In genomic region chr18:63829886-63830285, GRCh38 we compare ENCODE assay signal across 23 cellular contexts. TPM values are rescaled to one million over a fixed set of nuclear protein-coding genes. Genes with fewer than 3 reads are reported as not detected.
A peak's percentile ranks its signal among the peaks of the same experiment; 100 is the strongest.
DNase-seq lines count a peak whose midpoint lies in the region; ATAC-seq and TF ChIP-seq lines count a peak whose summit lies in the region.
"Had no signal": no experiment of that assay in that cellular context is flagged by ENCODE, and none has a peak within 500 bp of the region (broad histone marks: within the 10 kb centered on the region; RNA-seq: fewer than 3 reads in every experiment).

No MANE protein-coding gene starts in this region.

- H2AFZ ChIP-seq in mammary epithelial cell (ENCODE audit: low read depth, low read length) = no peak overlapping the region
- no peak overlapping the region for H2AFZ ChIP-seq in smooth muscle cell (ENCODE audit: low read depth)

- CTCF ChIA-PET in mammary epithelial cell (lab: Charles Lee; ENCODE audit: low non-redundant PET) = no interaction called here
- CTCF ChIA-PET in MCF 10A (lab: Yijun Ruan, JAX) = interaction anchor here (0.6 kb wide), 2 partner anchors 45 to 448 kb away, joined by 3 to 4 read pairs; no protein-coding TSS in a partner anchor

- H3K27ac ChIP-seq in mammary epithelial cell (ENCODE audit: insufficient read depth, low read depth, low read length) (peak overlapping the region; percentile 79), RWPE2 (ENCODE audit: poor library complexity, severe bottlenecking) (peak overlapping the region; percentile 73), epithelial cell of prostate (peak overlapping the region; percentile 62), smooth muscle cell (ENCODE audit: low read depth) (peak overlapping the region; percentile 71)
- H3K27ac ChIP-seq: 22Rv1, BLaER1, HL-60, SJCRH30 had no signal

- ATAC-seq in RWPE2 (ENCODE audit: low read depth) = no peak
- no peak for ATAC-seq in GM21619 (IDR thresholded peaks at IDR 0.05; ENCODE audit: unreplicated experiment)
- ATAC-seq: Right ventricle myocardium inferior had no signal

- H3K4me1 ChIP-seq in mammary epithelial cell (ENCODE audit: insufficient read depth, low read length) = peaks cover 41% of the 10 kb centered on the region
- peaks cover 28% of the 10 kb centered on the region for H3K4me1 ChIP-seq in RWPE2 (ENCODE audit: insufficient read depth, poor library complexity, severe bottlenecking)
- H3K4me1 ChIP-seq in smooth muscle cell (ENCODE audit: low read depth) = no peaks in the 10 kb centered on the region
- H3K4me1 ChIP-seq: SJCRH30 had no signal

- H3K9me3 Mint-ChIP-seq in MCF 10A (ENCODE audit: unreplicated experiment) = no peaks in the 10 kb centered on the region
- H3K9me3 Mint-ChIP-seq: CD4-positive, CD25-positive, alpha-beta regulatory T cell had no signal

- H3K9me3 ChIP-seq in mammary epithelial cell (replicated peaks; ENCODE audit: insufficient read depth, low read length) (no peaks in the 10 kb centered on the region), RWPE2 (ENCODE audit: severe bottlenecking) (no peaks in the 10 kb centered on the region), smooth muscle cell (replicated peaks; ENCODE audit: low read depth) (no peaks in the 10 kb centered on the region)
- H3K9me3 ChIP-seq: BLaER1, SJCRH30 had no signal

- no peaks in the 10 kb centered on the region for H3K36me3 Mint-ChIP-seq in MCF 10A (ENCODE audit: insufficient read depth, unreplicated experiment)
- H3K36me3 Mint-ChIP-seq: CD4-positive, CD25-positive, alpha-beta regulatory T cell had no signal

- peaks cover 28% of the 10 kb centered on the region for H3K4me1 Mint-ChIP-seq in MCF 10A (ENCODE audit: insufficient read depth, unreplicated experiment)

- H3F3A ChIP-seq in smooth muscle cell (ENCODE audit: low read depth) = peaks cover 3% of the 10 kb centered on the region

- dilution Hi-C loops in mammary epithelial cell (cut with HindIII; ENCODE audit: low sequenced_read_pairs) = loop anchor here (25.0 kb wide), 1 partner anchor 318 kb away; no protein-coding TSS in a partner anchor

- intact Hi-C loops in mammary epithelial cell (cut with micrococcal nuclease) (loop anchor here (5.0 kb wide), 1 partner anchor 53 kb away; the partner anchor contains the start of gene SERPINB7), MCF 10A (cut with micrococcal nuclease) (loop anchor here (5.0 kb wide), 1 partner anchor 68 kb away; no protein-coding TSS in a partner anchor)

- TF ChIP-seq CTCF in mammary epithelial cell (conservative IDR thresholded peaks at IDR 0.05 in 1 of 2, IDR thresholded peaks at IDR 0.05 in 1 of 2; ENCODE audit: extremely low read depth in 1 of 2, insufficient read depth in 1 of 2, low read depth in 1 of 2, low read length in 2 of 2) = no peak
- TF ChIP-seq CTCF in MCF 10A (IDR thresholded peaks at IDR 0.05; ENCODE audit: unreplicated experiment) = no peak
- no peak for TF ChIP-seq CTCF in RWPE2 (IDR thresholded peaks at IDR 0.05; ENCODE audit: poor library complexity, severe bottlenecking)
- TF ChIP-seq CTCF in smooth muscle cell (IDR thresholded peaks at IDR 0.05; ENCODE audit: borderline replicate concordance, insufficient read depth, poor library complexity, severe bottlenecking) = no peak

- H3K9ac ChIP-seq in mammary epithelial cell (ENCODE audit: insufficient read depth, low read length) (no peak overlapping the region), smooth muscle cell (ENCODE audit: low read depth) (no peak overlapping the region)
- H3K9ac ChIP-seq: BLaER1 had no signal

- H3K4me3 Mint-ChIP-seq in MCF 10A (ENCODE audit: unreplicated experiment) = no peak overlapping the region
- H3K4me3 Mint-ChIP-seq: CD4-positive, CD25-positive, alpha-beta regulatory T cell had no signal

- BruUV-seq in mammary epithelial cell (replicated peaks; lab: Mats Ljungman, UMichigan) (no TSS peak), MCF 10A (replicated peaks; lab: Mats Ljungman, UMichigan) (no TSS peak)

- H3K4me2 ChIP-seq in mammary epithelial cell (ENCODE audit: insufficient read depth, low read depth, low read length) (peak overlapping the region; percentile 37), smooth muscle cell (no peak overlapping the region)

- POLR2A ChIA-PET in MCF 10A (lab: Yijun Ruan, JAX) = interaction anchor here (1.2 to 1.7 kb wide), 2 partner anchors 10 to 52 kb away, joined by 4 to 6 read pairs; no protein-coding TSS in a partner anchor

- DNase-seq in mammary epithelial cell (no peak), MCF 10A (ENCODE audit: unreplicated experiment) (no peak), RWPE2 (ENCODE audit: low spot score) (no peak), epithelial cell of prostate (ENCODE audit: low read depth, low spot score) (no peak), smooth muscle cell (lab: John Stamatoyannopoulos, UW; ENCODE audit: unreplicated experiment) (no peak), DMS79 treated with DMSO at 0.1 percent for 48 hours (lab: John Stamatoyannopoulos, UW) (no peak), 8988T (no peak)
- DNase-seq: CD4-positive, CD25-positive, alpha-beta regulatory T cell; DMS153; GDM1; NCI-H1092 treated with DMSO at 0.1 percent for 48 hours; NCI-H1436 treated with DMSO at 0.1 percent for 48 hours; NCI-H187 treated with DMSO at 0.1 percent for 48 hours; NCI-H2107; NCI-H524; NCI-H748 treated with DMSO at 0.1 percent for 48 hours; SJCRH30; T-helper 1 cell had no signal

- H4K20me1 ChIP-seq in mammary epithelial cell (ENCODE audit: insufficient read depth, low read length) (no peaks in the 10 kb centered on the region), smooth muscle cell (ENCODE audit: low read depth) (no peaks in the 10 kb centered on the region)
- H4K20me1 ChIP-seq: BLaER1 had no signal

- H3K79me2 ChIP-seq in mammary epithelial cell (ENCODE audit: insufficient read depth, low read length) (no peaks in the 10 kb centered on the region), smooth muscle cell (ENCODE audit: low read depth) (no peaks in the 10 kb centered on the region)

- in situ Hi-C loops in mammary epithelial cell (cut with MboI; ENCODE audit: low sequenced_read_pairs in 2 of 2) = loop anchor here in 1 of 2 donors (10.0 kb wide), 1 partner anchor 85 kb away; no protein-coding TSS in a partner anchor

- H3K4me3 ChIP-seq in mammary epithelial cell (replicated peaks in 1 of 3; ENCODE audit: insufficient read depth in 1 of 3, low read depth in 2 of 3, low read length in 3 of 3) (no peak overlapping the region), RWPE2 (ENCODE audit: severe bottlenecking) (no peak overlapping the region), smooth muscle cell (no peak overlapping the region)
- H3K4me3 ChIP-seq: BLaER1, SJCRH30 had no signal

- H3K36me3 ChIP-seq in mammary epithelial cell (ENCODE audit: insufficient read depth, low read length) (no peaks in the 10 kb centered on the region), RWPE2 (ENCODE audit: low read depth) (no peaks in the 10 kb centered on the region), smooth muscle cell (ENCODE audit: low read depth) (no peaks in the 10 kb centered on the region)
- H3K36me3 ChIP-seq: BLaER1, SJCRH30 had no signal

- no peaks in the 10 kb centered on the region for H3K27me3 ChIP-seq in mammary epithelial cell (ENCODE audit: insufficient read depth, low read length)
- no peaks in the 10 kb centered on the region for H3K27me3 ChIP-seq in RWPE2 (ENCODE audit: insufficient read depth, poor library complexity, severe bottlenecking)
- no peaks in the 10 kb centered on the region for H3K27me3 ChIP-seq in smooth muscle cell (ENCODE audit: low read depth)
- H3K27me3 ChIP-seq: BLaER1, SJCRH30 had no signal

- no peaks in the 10 kb centered on the region for H3K27me3 Mint-ChIP-seq in MCF 10A (ENCODE audit: insufficient read depth, unreplicated experiment)

- H3K27ac Mint-ChIP-seq in MCF 10A (ENCODE audit: low read depth, unreplicated experiment) = no peak overlapping the region
- H3K27ac Mint-ChIP-seq: CD4-positive, CD25-positive, alpha-beta regulatory T cell had no signal

RNA-seq across cellular contexts. Expression of gene SERPINB7, which starts 54.7 kb away (rescaled TPM):
- total RNA-seq in mammary epithelial cell (10 to 100 TPM; 13.5 to 42.6 TPM), MCF 10A (2022) (2.6 and 3.0 TPM in 2 replicates), smooth muscle cell (111 and 174 TPM in 2 replicates)
- polyA plus RNA-seq in mammary epithelial cell (53.2 TPM), smooth muscle cell (18.4 and 30.0 TPM in 2 replicates)
- polyA minus RNA-seq in mammary epithelial cell = 85.5 TPM
- total RNA-seq: CD4-positive, CD25-positive, alpha-beta regulatory T cell; Right ventricle myocardium inferior; SJCRH30 had no signal
- polyA plus RNA-seq: CD4-positive, CD25-positive, alpha-beta regulatory T cell had no signal

RNA-seq across cellular contexts. Expression of gene SERPINB2, which starts 57.6 kb away (rescaled TPM):
- total RNA-seq in mammary epithelial cell (10 to 100 TPM in 1 of 2 donors, under 1 TPM in 1; 0.67 to 60.3 TPM), MCF 10A (2022) (0.47 and 0.82 TPM in 2 replicates), smooth muscle cell (26.8 and 29.8 TPM in 2 replicates)
- polyA plus RNA-seq in mammary epithelial cell (30.6 TPM), smooth muscle cell (8.9 and 15.5 TPM in 2 replicates)
- 22.2 TPM for polyA minus RNA-seq in mammary epithelial cell
- total RNA-seq: CD4-positive, CD25-positive, alpha-beta regulatory T cell; Right ventricle myocardium inferior; SJCRH30 had no signal
- polyA plus RNA-seq: CD4-positive, CD25-positive, alpha-beta regulatory T cell had no signal
